In the genomic region with DNA sequence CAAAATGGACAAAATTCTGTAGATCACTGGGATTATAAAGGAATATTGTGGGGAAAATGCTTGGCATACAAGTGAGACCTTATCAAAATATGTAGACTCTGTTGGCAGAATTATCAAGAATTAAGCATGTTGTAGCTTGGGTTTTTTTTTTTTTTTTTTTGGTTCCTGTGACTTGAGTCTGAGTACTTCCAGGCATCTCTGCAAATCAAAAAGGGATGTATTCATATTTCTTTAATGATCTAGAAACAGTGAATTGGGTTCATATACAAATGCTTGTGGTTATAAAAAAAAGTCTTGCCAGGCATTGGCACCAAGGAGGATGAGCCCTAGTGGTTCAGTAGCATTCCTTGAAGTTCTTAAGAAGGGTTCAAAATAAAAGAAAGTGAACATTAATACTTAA, we compare ENCODE assay signal across 19 cellular contexts.
DNase-seq lines count a peak whose midpoint lies in the region; ATAC-seq, FAIRE-seq and TF ChIP-seq lines count a peak whose summit lies in the region.
"Had no signal": no experiment of that assay in that cellular context is flagged by ENCODE, and none has a peak within 500 bp of the region (broad histone marks: within the 10 kb centered on the region; RNA-seq: fewer than 3 reads in every experiment).

No MANE protein-coding gene starts in this region.

- no peak overlapping the region for H3K4me3 Mint-ChIP-seq in stimulated activated effector memory CD8-positive, alpha-beta T cell treated with anti-CD3 and anti-CD28 coated beads, Interleukin-12 subunit alpha, Interleukin-12 subunit beta, amount 100 ng/mL, for 72 hours

- H3K36me3 Mint-ChIP-seq in stimulated activated effector memory CD8-positive, alpha-beta T cell treated with anti-CD3 and anti-CD28 coated beads, Interleukin-12 subunit alpha, Interleukin-12 subunit beta, amount 100 ng/mL, for 72 hours: peaks cover 41% of the 10 kb centered on the region

- H3K4me2 ChIP-seq in PC-3 (ENCODE audit: low read length): no peak overlapping the region
- no peak overlapping the region for H3K4me2 ChIP-seq in K562 (ENCODE audit: insufficient read depth, low read length)
- H3K4me2 ChIP-seq in fibroblast of lung (ENCODE audit: extremely low read depth, insufficient read depth, low read length): no peak overlapping the region
- H3K4me2 ChIP-seq in smooth muscle cell: peak overlapping the region; percentile 72
- H3K4me2 ChIP-seq: KMS-11 had no signal

- H3K4me1 Mint-ChIP-seq in stimulated activated effector memory CD8-positive, alpha-beta T cell treated with anti-CD3 and anti-CD28 coated beads, Interleukin-12 subunit alpha, Interleukin-12 subunit beta, amount 100 ng/mL, for 72 hours: peaks cover 47% of the 10 kb centered on the region

- no peaks in the 10 kb centered on the region for H3K9me1 ChIP-seq in K562 (ENCODE audit: control insufficient read depth, insufficient read depth, low read length)

- H4K20me1 ChIP-seq in PC-3 (ENCODE audit: low read length) (no peaks in the 10 kb centered on the region), K562 (replicated peaks; ENCODE audit: control insufficient read depth, insufficient read depth, low read length) (no peaks in the 10 kb centered on the region), fibroblast of lung (ENCODE audit: control insufficient read depth, extremely low read depth, insufficient read depth, low read length) (no peaks in the 10 kb centered on the region), smooth muscle cell (ENCODE audit: low read depth) (no peaks in the 10 kb centered on the region)

- H3K9me3 Mint-ChIP-seq in stimulated activated effector memory CD8-positive, alpha-beta T cell treated with anti-CD3 and anti-CD28 coated beads, Interleukin-12 subunit alpha, Interleukin-12 subunit beta, amount 100 ng/mL, for 72 hours: no peaks in the 10 kb centered on the region

- in situ Hi-C loops in K562 (cut with MboI): no loop called here
- in situ Hi-C loops in brain microvascular endothelial cell (cut with HindIII; ENCODE audit: low pct_ligation_motif_present, low sequenced_read_pairs): no loop called here

- peaks cover 58% of the 10 kb centered on the region for H3K4me1 ChIP-seq in PC-3 (ENCODE audit: insufficient read depth, low read length)
- peaks cover 0 to 5% of the 10 kb centered on the region in 2 experiments; a peak in 2 of 5 replicates for H3K4me1 ChIP-seq in K562 (replicated peaks in 1 of 2; ENCODE audit: control insufficient read depth in 2 of 2, insufficient read depth in 2 of 2, low read length in 2 of 2)
- peaks cover 58% of the 10 kb centered on the region for H3K4me1 ChIP-seq in fibroblast of lung (ENCODE audit: control insufficient read depth, extremely low read depth, insufficient read depth, low read length)
- peaks cover 29% of the 10 kb centered on the region for H3K4me1 ChIP-seq in smooth muscle cell (ENCODE audit: low read depth)

- H3K4me3 ChIP-seq in PC-3 (ENCODE audit: low read length) (no peak overlapping the region), K562 (no peak overlapping the region), fibroblast of lung (replicated peaks in 1 of 4; ENCODE audit: control extremely low read depth in 1 of 4, insufficient read depth in 1 of 4, low read depth in 3 of 4, low read length in 4 of 4) (no peak overlapping the region), smooth muscle cell (no peak overlapping the region), brain microvascular endothelial cell (ENCODE audit: low read depth, low read length) (no peak overlapping the region)
- H3K4me3 ChIP-seq: MG63, SK-N-MC had no signal

- peak; percentile 19 for FAIRE-seq in K562 (lab: Jason Lieb, UNC)

- no peak overlapping the region for H3K27ac Mint-ChIP-seq in stimulated activated effector memory CD8-positive, alpha-beta T cell treated with anti-CD3 and anti-CD28 coated beads, Interleukin-12 subunit alpha, Interleukin-12 subunit beta, amount 100 ng/mL, for 72 hours

- no peak for TF ChIP-seq POLR2A in K562 (conservative IDR thresholded peaks at IDR 0.05)

- CTCF ChIA-PET in PC-3 (lab: Charles Lee) (no interaction called here), K562 (lab: Yijun Ruan, JAX; ENCODE audit: low intra/inter-chr PET ratio) (no interaction called here)

- H3K27me3 ChIP-seq in PC-3 (ENCODE audit: low read length): no peaks in the 10 kb centered on the region
- H3K27me3 ChIP-seq in K562 (ENCODE audit: control insufficient read depth in 2 of 2, insufficient read depth in 2 of 2, low read length in 2 of 2): peaks cover 7 to 15% of the 10 kb centered on the region in 2 experiments; a peak in 3 of 5 replicates
- H3K27me3 ChIP-seq in fibroblast of lung (ENCODE audit: control insufficient read depth, insufficient read depth, low read length): no peaks in the 10 kb centered on the region
- no peaks in the 10 kb centered on the region for H3K27me3 ChIP-seq in smooth muscle cell (ENCODE audit: low read depth)
- no peaks in the 10 kb centered on the region for H3K27me3 ChIP-seq in brain microvascular endothelial cell (replicated peaks)
- H3K27me3 ChIP-seq: MG63 had no signal

- H3K36me3 ChIP-seq in PC-3 (ENCODE audit: low read depth, low read length) (peaks cover 7% of the 10 kb centered on the region; the same call in 1 of the 2 replicates), K562 (ENCODE audit: control insufficient read depth, insufficient read depth, low read length) (no peaks in the 10 kb centered on the region), fibroblast of lung (ENCODE audit: control insufficient read depth, insufficient read depth, low read length) (no peaks in the 10 kb centered on the region), smooth muscle cell (ENCODE audit: low read depth) (no peaks in the 10 kb centered on the region), brain microvascular endothelial cell (replicated peaks) (no peaks in the 10 kb centered on the region)
- H3K36me3 ChIP-seq: MG63 had no signal

- H3F3A ChIP-seq in PC-3 (ENCODE audit: low read length, unreplicated experiment) (no peaks in the 10 kb centered on the region), smooth muscle cell (ENCODE audit: low read depth) (peaks cover 51% of the 10 kb centered on the region)

- H3K27ac ChIP-seq in PC-3 (ENCODE audit: low read length): peak overlapping the region; percentile 92
- H3K27ac ChIP-seq in K562 (ENCODE audit: extremely low read depth, low read depth, low read length): no peak overlapping the region
- peak overlapping the region; percentile 58 for H3K27ac ChIP-seq in fibroblast of lung (ENCODE audit: insufficient read depth, low read length)
- peak overlapping the region; percentile 90 for H3K27ac ChIP-seq in smooth muscle cell (ENCODE audit: low read depth)
- no peak overlapping the region for H3K27ac ChIP-seq in brain microvascular endothelial cell
- H3K27ac ChIP-seq: KMS-11, RWPE1, SK-N-MC had no signal

- DNase-seq in PC-3 (no peak), K562 (ENCODE audit: extremely low read depth in 1 of 4, low spot score in 3 of 4) (no peak), fibroblast of lung (ENCODE audit: low read depth in 2 of 2) (no peak), smooth muscle cell (lab: John Stamatoyannopoulos, UW; ENCODE audit: unreplicated experiment) (no peak), brain microvascular endothelial cell (no peak), 8988T (no peak)
- no peak for DNase-seq in stimulated activated effector memory CD8-positive, alpha-beta T cell treated with anti-CD3 and anti-CD28 coated beads, Interleukin-12 subunit alpha, Interleukin-12 subunit beta, amount 100 ng/mL, for 72 hours (ENCODE audit: low spot score in 2 of 2)
- DNase-seq: DMS153, MG63, NCI-H1092 treated with DMSO at 0.1 percent for 48 hours, NCI-H1694, NCI-H2107, NCI-H226, NCI-H526, OCI-M1 had no signal

- BruUV-seq in PC-3 (replicated peaks; lab: Mats Ljungman, UMichigan) (no TSS peak), K562 (replicated peaks; lab: Mats Ljungman, UMichigan) (no TSS peak)

- intact Hi-C loops in PC-3 (cut with micrococcal nuclease) (no loop called here), K562 (cut with micrococcal nuclease) (no loop called here)

- H3K9me3 ChIP-seq in PC-3 (ENCODE audit: low read length) (no peaks in the 10 kb centered on the region), K562 (replicated peaks; ENCODE audit: control insufficient read depth, insufficient read depth, low read depth, low read length) (no peaks in the 10 kb centered on the region), fibroblast of lung (ENCODE audit: control insufficient read depth, insufficient read depth, low read depth, low read length) (no peaks in the 10 kb centered on the region), smooth muscle cell (replicated peaks; ENCODE audit: low read depth) (no peaks in the 10 kb centered on the region)
- H3K9me3 ChIP-seq: MG63 had no signal

- H2AFZ ChIP-seq in PC-3 (ENCODE audit: low read length) (no peak overlapping the region), K562 (ENCODE audit: low read depth, low read length) (no peak overlapping the region), fibroblast of lung (ENCODE audit: low read length) (no peak overlapping the region), smooth muscle cell (ENCODE audit: low read depth) (no peak overlapping the region)

- no peaks in the 10 kb centered on the region for H3K9me2 ChIP-seq in PC-3 (replicated peaks; ENCODE audit: low read length)

- no peak for TF ChIP-seq RAD21 in K562 (CRISPR knock-in tag; conservative IDR thresholded peaks at IDR 0.05 in 1 of 2, IDR thresholded peaks at IDR 0.05 in 1 of 2)

- TF ChIP-seq EP300 in K562 (IDR thresholded peaks at IDR 0.05; ENCODE audit: low read length): no peak

- H3K79me2 ChIP-seq in PC-3 (ENCODE audit: low read length): no peaks in the 10 kb centered on the region
- no peaks in the 10 kb centered on the region for H3K79me2 ChIP-seq in K562 (ENCODE audit: control insufficient read depth, insufficient read depth, low read length)
- no peaks in the 10 kb centered on the region for H3K79me2 ChIP-seq in fibroblast of lung (ENCODE audit: control insufficient read depth, insufficient read depth, low read length)
- no peaks in the 10 kb centered on the region for H3K79me2 ChIP-seq in smooth muscle cell (ENCODE audit: low read depth)

- no peak for TF ChIP-seq CTCF in PC-3 (conservative IDR thresholded peaks at IDR 0.05; ENCODE audit: low read depth, low read length)
- TF ChIP-seq CTCF in K562 (IDR thresholded peaks at IDR 0.05 in 2 of 3, conservative IDR thresholded peaks at IDR 0.05 in 1 of 3; ENCODE audit: insufficient read depth in 2 of 3, low read depth in 1 of 3, low read length in 3 of 3): no peak
- TF ChIP-seq CTCF in fibroblast of lung (conservative IDR thresholded peaks at IDR 0.05 in 1 of 2, IDR thresholded peaks at IDR 0.05 in 1 of 2; ENCODE audit: low read depth in 1 of 2, low read length in 2 of 2): no peak
- TF ChIP-seq CTCF in smooth muscle cell (IDR thresholded peaks at IDR 0.05; ENCODE audit: borderline replicate concordance, insufficient read depth, poor library complexity, severe bottlenecking): no peak
- TF ChIP-seq CTCF in brain microvascular endothelial cell (IDR thresholded peaks at IDR 0.05; ENCODE audit: low read depth, low read length, missing control alignments): no peak

- POLR2A ChIA-PET in PC-3 (lab: Charles Lee; ENCODE audit: unreplicated experiment): no interaction called here
- POLR2A ChIA-PET in K562 (lab: Yijun Ruan, JAX): interaction anchor here (0.6 to 0.7 kb wide), 2 partner anchors 10 to 233 kb away, joined by 3 to 4 read pairs; no protein-coding TSS in a partner anchor

- ATAC-seq in PC-3 (no peak), K562 (no peak)
- ATAC-seq in stimulated activated effector memory CD8-positive, alpha-beta T cell treated with anti-CD3 and anti-CD28 coated beads, Interleukin-12 subunit alpha, Interleukin-12 subunit beta, amount 100 ng/mL, for 72 hours: no peak
- ATAC-seq: HCT116 had no signal

- no peak overlapping the region for H3K9ac ChIP-seq in PC-3 (ENCODE audit: low read length)
- no peak overlapping the region for H3K9ac ChIP-seq in K562 (ENCODE audit: insufficient read depth in 1 of 2, low read depth in 2 of 2, low read length in 2 of 2)
- no peak overlapping the region for H3K9ac ChIP-seq in fibroblast of lung (ENCODE audit: insufficient read depth, low read length)
- peak overlapping the region; percentile 17 for H3K9ac ChIP-seq in smooth muscle cell (ENCODE audit: low read depth)
- H3K9ac ChIP-seq: KMS-11 had no signal

Comparison
In these comparisons a context has a peak if more than half of its experiments do, and no peak if none do; other contexts are left out.
1. H3K27ac ChIP-seq: peak in PC-3 (single experiment), fibroblast of lung (single experiment) and smooth muscle cell (single experiment); none in K562 (single experiment) and brain microvascular endothelial cell (single experiment).